In the genomic region with DNA sequence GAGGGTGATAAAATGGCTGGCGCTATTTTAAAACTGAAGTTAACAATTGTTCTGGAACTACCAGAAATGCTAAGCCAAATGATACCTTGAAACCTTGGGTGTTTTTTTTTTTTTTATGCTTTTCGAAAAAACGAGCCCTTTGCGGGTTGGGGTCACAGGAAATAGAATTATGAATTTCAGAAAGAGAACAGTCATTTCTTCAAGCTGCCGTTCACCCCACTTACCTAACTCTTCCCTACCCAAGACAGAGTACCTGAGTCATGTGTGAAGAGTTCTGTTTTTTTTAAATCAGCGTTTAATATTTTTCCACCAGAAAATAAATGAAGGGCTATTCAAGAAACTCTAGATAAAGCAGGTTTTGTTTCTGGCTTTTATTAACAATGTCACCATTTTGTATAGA, we compare ENCODE assay signal across 13 cellular contexts.
"Had no signal": no experiment of that assay in that cellular context is flagged by ENCODE, and none has a peak within 500 bp of the region (broad histone marks: within the 10 kb centered on the region; RNA-seq: fewer than 3 reads in every experiment).

No MANE protein-coding gene starts in this region.

- ATAC-seq: gastrocnemius medialis; heart right ventricle; natural killer cell treated with Interleukin-12 subunit alpha and Interleukin-12 subunit beta and Interleukin-15 and Interleukin-18, amount 100 ng/mL, for 72 hours; right lobe of liver had no signal

- H3K27ac Mint-ChIP-seq: type B pancreatic cell had no signal

- FAIRE-seq: islet of Langerhans had no signal

- DNase-seq: activated CD4-positive, alpha-beta T cell treated with anti-CD3 and anti-CD28 coated beads, Interleukin-2, amount 50 U/mL, for 1 hour; activated CD8-positive, alpha-beta memory T cell treated with anti-CD3 and anti-CD28 coated beads, Interleukin-2, amount 50 U/mL, for 48 hours; effector CD4-positive, alpha-beta T cell; gastrocnemius medialis; heart right ventricle; nucleus accumbens; right lobe of liver; T1000 had no signal

- H3K4me3 Mint-ChIP-seq: natural killer cell treated with Interleukin-12 subunit alpha and Interleukin-12 subunit beta and Interleukin-15 and Interleukin-18, amount 100 ng/mL, for 72 hours; type B pancreatic cell had no signal

- H3K36me3 Mint-ChIP-seq: natural killer cell treated with Interleukin-12 subunit alpha and Interleukin-12 subunit beta and Interleukin-15 and Interleukin-18, amount 100 ng/mL, for 72 hours; type B pancreatic cell had no signal

- H3K9me3 Mint-ChIP-seq: natural killer cell treated with Interleukin-12 subunit alpha and Interleukin-12 subunit beta and Interleukin-15 and Interleukin-18, amount 100 ng/mL, for 72 hours; stimulated activated memory B cell treated with anti-CD40 and anti-IgM and Interleukin-4, amounts not matched to agents 10 μg/mL and 1 μg/mL and 100 μg/mL, for 72 hours; type B pancreatic cell had no signal

- H3K27me3 Mint-ChIP-seq: natural killer cell treated with Interleukin-12 subunit alpha and Interleukin-12 subunit beta and Interleukin-15 and Interleukin-18, amount 100 ng/mL, for 72 hours; progenitor cell of endocrine pancreas; stimulated activated memory B cell treated with anti-CD40 and anti-IgM and Interleukin-4, amounts not matched to agents 10 μg/mL and 1 μg/mL and 100 μg/mL, for 72 hours; type B pancreatic cell had no signal
